Comparison of ENCODE assay signal across 22 cellular contexts in genomic region chr9:120818595-120818994, GRCh38.
"Had no signal": no experiment of that assay in that cellular context is flagged by ENCODE, and none has a peak within 500 bp of the region (broad histone marks: within the 10 kb centered on the region; RNA-seq: fewer than 3 reads in every experiment).

No MANE protein-coding gene starts in this region.

- ATAC-seq: esophagus mucosa; heart left ventricle; left lobe of liver; mucosa of descending colon; naive thymus-derived CD8-positive, alpha-beta T cell; psoas muscle; sciatic nerve; stimulated activated memory B cell treated with anti-CD40 and anti-IgM and Interleukin-4, amounts not matched to agents 10 μg/mL and 1 μg/mL and 100 μg/mL, for 72 hours had no signal

- H3K4me3 ChIP-seq: heart left ventricle, mucosa of descending colon, psoas muscle, spleen, tibial artery, upper lobe of left lung, uterus had no signal

- H3K4me1 Mint-ChIP-seq: naive thymus-derived CD8-positive, alpha-beta T cell; stimulated activated memory B cell treated with anti-CD40 and anti-IgM and Interleukin-4, amounts not matched to agents 10 μg/mL and 1 μg/mL and 100 μg/mL, for 72 hours had no signal

- H3K27ac Mint-ChIP-seq: stimulated activated memory B cell treated with anti-CD40 and anti-IgM and Interleukin-4, amounts not matched to agents 10 μg/mL and 1 μg/mL and 100 μg/mL, for 72 hours; stimulated activated naive CD8-positive, alpha-beta T cell treated with anti-CD3 and anti-CD28 coated beads, Interleukin-15, Interleukin-2, amounts not matched to agents 100 ng/mL and 50 ng/mL, for 24 hours had no signal

- H3K27me3 ChIP-seq: heart left ventricle, neutrophil, spleen, tibial artery, upper lobe of left lung, uterus had no signal

- H3K4me3 Mint-ChIP-seq: naive thymus-derived CD8-positive, alpha-beta T cell; stimulated activated memory B cell treated with anti-CD40 and anti-IgM and Interleukin-4, amounts not matched to agents 10 μg/mL and 1 μg/mL and 100 μg/mL, for 72 hours; stimulated activated naive CD8-positive, alpha-beta T cell treated with anti-CD3 and anti-CD28 coated beads, Interleukin-15, Interleukin-2, amounts not matched to agents 100 ng/mL and 50 ng/mL, for 24 hours had no signal

- H3K9me3 Mint-ChIP-seq: naive thymus-derived CD8-positive, alpha-beta T cell; stimulated activated memory B cell treated with anti-CD40 and anti-IgM and Interleukin-4, amounts not matched to agents 10 μg/mL and 1 μg/mL and 100 μg/mL, for 72 hours; stimulated activated naive CD8-positive, alpha-beta T cell treated with anti-CD3 and anti-CD28 coated beads, Interleukin-15, Interleukin-2, amounts not matched to agents 100 ng/mL and 50 ng/mL, for 24 hours had no signal

- H3K27me3 Mint-ChIP-seq: naive thymus-derived CD8-positive, alpha-beta T cell; stimulated activated memory B cell treated with anti-CD40 and anti-IgM and Interleukin-4, amounts not matched to agents 10 μg/mL and 1 μg/mL and 100 μg/mL, for 72 hours; stimulated activated naive CD8-positive, alpha-beta T cell treated with anti-CD3 and anti-CD28 coated beads, Interleukin-15, Interleukin-2, amounts not matched to agents 100 ng/mL and 50 ng/mL, for 24 hours had no signal

- DNase-seq: dermis blood vessel endothelial cell; effector CD8-positive, alpha-beta T cell; heart left ventricle; hippocampal formation; mammary epithelial cell; mucosa of descending colon; naive thymus-derived CD8-positive, alpha-beta T cell; psoas muscle; retina; spleen; stimulated activated CD4-positive, alpha-beta T cell treated with anti-CD3 and anti-CD28 coated beads, Interleukin-15, amount 100 ng/mL, for 24 hours; stimulated activated CD4-positive, alpha-beta T cell treated with anti-CD3 and anti-CD28 coated beads, Interleukin-1b, Interleukin-23, amount 100 ng/mL, for 48 hours; stimulated activated CD4-positive, alpha-beta T cell treated with anti-CD3 and anti-CD28 coated beads, Interleukin-4, amount 100 ng/mL, for 24 hours; tibial artery; upper lobe of left lung; uterus had no signal

- H3K27ac ChIP-seq: heart left ventricle, neutrophil, psoas muscle, spleen, tibial artery, upper lobe of left lung, uterus had no signal
